27 cellular contexts compared by ENCODE assay signal in the genomic region with DNA sequence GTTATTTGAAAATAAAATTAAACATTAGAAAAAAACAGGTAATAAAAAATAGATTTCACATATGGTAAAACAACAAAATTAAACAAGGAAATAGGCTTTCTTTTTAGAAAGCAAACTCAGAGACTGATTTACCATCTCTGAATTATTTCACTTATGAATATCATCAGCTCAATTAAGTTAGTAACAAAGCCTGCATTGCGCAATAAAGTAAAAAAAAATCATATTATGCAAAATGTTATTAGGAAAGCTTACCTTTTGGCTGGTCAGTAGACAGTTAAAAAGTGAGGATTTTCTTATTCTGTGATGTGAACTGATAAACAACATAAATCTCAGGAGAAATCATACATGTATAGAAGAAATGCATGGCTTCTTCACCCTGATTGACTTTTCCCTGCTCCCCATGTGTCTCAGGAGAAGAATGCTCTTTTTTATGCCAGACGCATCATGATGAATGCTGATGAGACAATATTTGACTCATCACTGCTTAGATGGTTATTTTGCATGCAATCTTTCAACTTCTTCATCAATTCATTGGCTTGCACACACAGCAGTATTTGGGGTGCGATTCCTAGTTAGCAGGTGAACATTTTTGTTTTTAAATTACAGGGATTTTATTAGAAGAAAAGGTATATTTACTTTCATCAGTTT.
"Had no signal": no experiment of that assay in that cellular context is flagged by ENCODE, and none has a peak within 500 bp of the region (broad histone marks: within the 10 kb centered on the region; RNA-seq: fewer than 3 reads in every experiment).

No MANE protein-coding gene starts in this region.

- H3K4me2 ChIP-seq: hepatocyte, smooth muscle cell had no signal

- H3K79me2 ChIP-seq: hepatocyte had no signal

- H3K27ac ChIP-seq: colonic mucosa, esophagus muscularis mucosa, gastroesophageal sphincter, heart left ventricle, hepatocyte, neutrophil, pancreas, suprapubic skin, transverse colon, upper lobe of right lung, uterus had no signal

- DNase-seq: colonic mucosa; effector CD8-positive, alpha-beta T cell; endodermal cell; heart left ventricle; kidney; mucosa of descending colon; naive B cell; pancreas; stimulated activated CD4-positive, alpha-beta T cell treated with anti-CD3 and anti-CD28 coated beads, Interleukin-12 subunit alpha, Interleukin-12 subunit beta, amount 100 ng/mL, for 4 hours; stimulated activated CD4-positive, alpha-beta T cell treated with anti-CD3 and anti-CD28 coated beads, Interleukin-1b, Interleukin-23, amount 100 ng/mL, for 48 hours; stimulated activated CD4-positive, alpha-beta T cell treated with anti-CD3 and anti-CD28 coated beads, Interleukin-4, amount 100 ng/mL, for 1 hour; stimulated activated CD8-positive, alpha-beta memory T cell treated with anti-CD3 and anti-CD28 coated beads, Interleukin-4, amount 100 ng/mL, for 48 hours; stimulated activated naive CD4-positive, alpha-beta T cell; stimulated activated naive CD8-positive, alpha-beta T cell treated with anti-CD3 and anti-CD28 coated beads, Interleukin-15, amount 100 ng/mL, for 72 hours; transverse colon; upper lobe of right lung; uterus had no signal

- H3K36me3 ChIP-seq: colonic mucosa, esophagus muscularis mucosa, gastroesophageal sphincter, heart left ventricle, neutrophil, pancreas, suprapubic skin, transverse colon, upper lobe of right lung, uterus had no signal

- H2AFZ ChIP-seq: hepatocyte had no signal

- ATAC-seq: gastroesophageal sphincter; heart left ventricle; left lobe of liver; mucosa of descending colon; natural killer cell treated with Interleukin-12 subunit alpha and Interleukin-12 subunit beta and Interleukin-15 and Interleukin-18, amount 100 ng/mL, for 72 hours; pancreas; sciatic nerve; stimulated activated naive CD8-positive, alpha-beta T cell treated with anti-CD3 and anti-CD28 coated beads, Interleukin-15, amount 100 ng/mL, for 72 hours; upper lobe of right lung had no signal

- H3K4me3 ChIP-seq: colonic mucosa, esophagus muscularis mucosa, gastroesophageal sphincter, heart left ventricle, hepatocyte, lung, mucosa of descending colon, pancreas, smooth muscle cell, suprapubic skin, transverse colon, upper lobe of right lung, uterus had no signal

- H3K9me3 ChIP-seq: colonic mucosa, esophagus muscularis mucosa, gastroesophageal sphincter, heart left ventricle, mucosa of descending colon, neutrophil, pancreas, suprapubic skin, transverse colon, upper lobe of right lung, uterus had no signal

- H3K27me3 ChIP-seq: colonic mucosa, esophagus muscularis mucosa, gastroesophageal sphincter, heart left ventricle, neutrophil, pancreas, suprapubic skin, transverse colon, upper lobe of right lung, uterus had no signal

- H3K4me1 ChIP-seq: colonic mucosa, esophagus muscularis mucosa, gastroesophageal sphincter, heart left ventricle, pancreas, suprapubic skin, transverse colon, upper lobe of right lung, uterus had no signal
